In genomic region chr5:67033893-67034605, GRCh38 we compare ENCODE assay signal across 17 cellular contexts.
DNase-seq lines count a peak whose midpoint lies in the region; ATAC-seq, FAIRE-seq and TF ChIP-seq lines count a peak whose summit lies in the region.
"Had no signal": no experiment of that assay in that cellular context is flagged by ENCODE, and none has a peak within 500 bp of the region (broad histone marks: within the 10 kb centered on the region; RNA-seq: fewer than 3 reads in every experiment).

No MANE protein-coding gene starts in this region.

- TF ChIP-seq POLR2A in heart left ventricle (IDR thresholded peaks at IDR 0.05), result no peak

- H3K27ac ChIP-seq in heart left ventricle (peak overlapping the region in 7 of 12 donors; percentile 35 to 67 (median 44)), osteoblast (ENCODE audit: low read depth, low read length) (peak overlapping the region; percentile 10), small intestine (ENCODE audit: low read depth in 1 of 2, low read length in 1 of 2) (no peak overlapping the region)
- H3K27ac ChIP-seq: pancreas had no signal

- no peak overlapping the region for H2AFZ ChIP-seq in osteoblast (ENCODE audit: low read length)

- no peaks in the 10 kb centered on the region for H4K20me1 ChIP-seq in osteoblast (ENCODE audit: insufficient read depth, low read length)

- DNase-seq in KBM-7, result peak; percentile 47
- no peak for DNase-seq in T-helper 17 cell
- no peak for DNase-seq in heart left ventricle
- no peak for DNase-seq in osteoblast (ENCODE audit: insufficient read length, low spot score, missing footprints)
- no peak for DNase-seq in AG20443 (ENCODE audit: low spot score)
- no peak for DNase-seq in DMS153 treated with DMSO at 0.1 percent for 48 hours (lab: John Stamatoyannopoulos, UW; ENCODE audit: unreplicated experiment)
- no peak for DNase-seq in small intestine
- DNase-seq: activated CD4-positive, alpha-beta T cell treated with anti-CD3 and anti-CD28 coated beads, Interleukin-2, amount 50 U/mL, for 1 hour; activated T-cell treated with anti-CD3 and anti-CD28 coated beads, Interleukin-2, amount 50 U/mL, for 1 hour; amniotic stem cell; DMS53; NCI-H1105; pancreas; SIG-M5; stimulated activated CD4-positive, alpha-beta T cell treated with anti-CD3 and anti-CD28 coated beads, Interleukin-15, amount 100 ng/mL, for 24 hours had no signal

- H3K9me3 ChIP-seq in T-helper 17 cell (ENCODE audit: control insufficient read depth, low read length, poor library complexity, severe bottlenecking) (no peaks in the 10 kb centered on the region), heart left ventricle (no peaks in the 10 kb centered on the region), osteoblast (ENCODE audit: low read depth, low read length) (no peaks in the 10 kb centered on the region), small intestine (ENCODE audit: control insufficient read depth, low read depth) (no peaks in the 10 kb centered on the region)
- H3K9me3 ChIP-seq: pancreas had no signal

- H3K4me3 Mint-ChIP-seq in T-helper 17 cell, result no peak overlapping the region
- H3K4me3 Mint-ChIP-seq: HFFc6 had no signal

- no peak for FAIRE-seq in small intestine (lab: Jason Lieb, UNC)
- FAIRE-seq: islet of Langerhans, pancreas had no signal

- peak overlapping the region; percentile 34 for H3K27ac Mint-ChIP-seq in T-helper 17 cell

- H3K4me3 ChIP-seq in heart left ventricle (no peak overlapping the region), osteoblast (ENCODE audit: insufficient read depth, low read length) (no peak overlapping the region), small intestine (ENCODE audit: low read depth in 1 of 2, low read length in 2 of 2) (no peak overlapping the region)
- H3K4me3 ChIP-seq: pancreas had no signal

- in situ Hi-C loops in KBM-7 (cut with MboI; ENCODE audit: low pct_unique_long_range_greater_than_20kb, low sequenced_read_pairs), result no loop called here

- peak overlapping the region; percentile 41 for H3K4me2 ChIP-seq in osteoblast (ENCODE audit: insufficient read depth, low read length)

- H3K36me3 ChIP-seq in heart left ventricle (no peaks in the 10 kb centered on the region), osteoblast (ENCODE audit: insufficient read depth, low read length) (no peaks in the 10 kb centered on the region), small intestine (ENCODE audit: control insufficient read depth in 2 of 2, insufficient read depth in 2 of 2, low read length in 2 of 2) (no peaks in the 10 kb centered on the region)
- H3K36me3 ChIP-seq: pancreas had no signal

- 46 to 56% (median 49%) methylated on average over 8 of the region's 8 CpGs for WGBS in heart left ventricle, 4 donors
- WGBS in small intestine, 3 donors, result 58 to 82% (median 66%) methylated on average over 8 of the region's 8 CpGs

- TF ChIP-seq CTCF in heart left ventricle (IDR thresholded peaks at IDR 0.05), result no peak
- no peak for TF ChIP-seq CTCF in osteoblast (IDR thresholded peaks at IDR 0.05; ENCODE audit: extremely low read depth, low read depth, low read length)

- intact Hi-C loops in heart left ventricle (cut with DNase I), result no loop called here

- H3K4me1 ChIP-seq in heart left ventricle (peaks cover 22 to 96% (median 77%) of the 10 kb centered on the region in 12 donors), osteoblast (ENCODE audit: insufficient read depth, low read length) (peaks cover 43% of the 10 kb centered on the region), small intestine (ENCODE audit: control insufficient read depth in 2 of 2, insufficient read depth in 1 of 2, low read depth in 1 of 2, low read length in 1 of 2) (peaks cover 2 to 9% of the 10 kb centered on the region in 2 donors)

- H3K4me1 Mint-ChIP-seq in T-helper 17 cell, result peaks cover 47% of the 10 kb centered on the region

- no peaks in the 10 kb centered on the region for H3K27me3 Mint-ChIP-seq in T-helper 17 cell

- ATAC-seq in T-helper 17 cell (no peak), heart left ventricle (peak; percentile 11 to 63 (median 28))

- H3K27me3 ChIP-seq in heart left ventricle (no peaks in the 10 kb centered on the region), osteoblast (ENCODE audit: insufficient read depth, low read length) (no peaks in the 10 kb centered on the region), small intestine (ENCODE audit: control insufficient read depth in 2 of 2, insufficient read depth in 2 of 2, low read length in 2 of 2) (no peaks in the 10 kb centered on the region)
- H3K27me3 ChIP-seq: pancreas had no signal

- H3K36me3 Mint-ChIP-seq in T-helper 17 cell (ENCODE audit: low read depth), result peaks cover 5% of the 10 kb centered on the region

- H3K79me2 ChIP-seq in osteoblast (ENCODE audit: insufficient read depth, low read length), result peaks cover 16% of the 10 kb centered on the region

Comparison
In these comparisons a context has a peak if more than half of its experiments do, and no peak if none do; other contexts are left out.
1. H3K27ac ChIP-seq: peak in heart left ventricle (7 of 12) and osteoblast (single experiment); none in small intestine (0 of 2).